In genomic region chr1:153783233-153784190, GRCh38 we compare ENCODE assay signal across 8 cellular contexts. TPM values are rescaled to one million over a fixed set of nuclear protein-coding genes. Genes with fewer than 3 reads are reported as not detected.
DNase-seq lines count a peak whose midpoint lies in the region; ATAC-seq, FAIRE-seq and TF ChIP-seq lines count a peak whose summit lies in the region.

No MANE protein-coding gene starts in this region.

- H3K4me3 ChIP-seq in GM08714 (ENCODE audit: low read length) (peak overlapping the region; percentile 64), pancreas (peak overlapping the region; percentile 18 to 85 (median 56)), tibial artery (peak overlapping the region; percentile 59 to 74)

- H3K36me3 Mint-ChIP-seq in activated naive CD8-positive, alpha-beta T cell = no peaks in the 10 kb centered on the region

- H3K27me3 Mint-ChIP-seq in activated naive CD8-positive, alpha-beta T cell = no peaks in the 10 kb centered on the region

- peak overlapping the region; percentile 91 to 95 (median 94) for H3K27ac ChIP-seq in pancreas
- H3K27ac ChIP-seq in tibial artery = peak overlapping the region; percentile 90 to 97

- H3K27me3 ChIP-seq in pancreas = no peaks in the 10 kb centered on the region
- no peaks in the 10 kb centered on the region for H3K27me3 ChIP-seq in tibial artery

- intact Hi-C loops in Right ventricle myocardium inferior (cut with DNase I) (no loop called here), pancreas (cut with DNase I) (no loop called here), tibial artery (cut with DNase I; ENCODE audit: low total_unique reads) (no loop called here)

- WGBS in pancreas, 2 donors = 0% methylated on average over 57 to 61 of the region's 61 CpGs

- H3K4me3 Mint-ChIP-seq in activated naive CD8-positive, alpha-beta T cell = peak overlapping the region; percentile 94

- peaks cover 12% of the 10 kb centered on the region for H3K4me1 Mint-ChIP-seq in activated naive CD8-positive, alpha-beta T cell (ENCODE audit: low read depth)

- DNase-seq in NCI-H1048 (lab: John Stamatoyannopoulos, UW) (peak; percentile 86), Right ventricle myocardium inferior (ENCODE audit: missing footprints) (peak; percentile 96), pancreas (peak; percentile 86 to 96 (median 91)), tibial artery (peak; percentile 86 to 95)

- ATAC-seq in HG02571 (IDR thresholded peaks at IDR 0.05; ENCODE audit: unreplicated experiment) (peak; percentile 90), SK-N-SH treated with all-trans-retinoic acid at 6 μM for 48 hours (peak; percentile 96), Right ventricle myocardium inferior (peak; percentile 98), pancreas (peak; percentile 91 to 97 (median 95))

- peaks cover 13 to 29% (median 17%) of the 10 kb centered on the region in 3 donors for H3K4me1 ChIP-seq in pancreas
- H3K4me1 ChIP-seq in tibial artery = peaks cover 0 to 38% (median 10%) of the 10 kb centered on the region in 4 donors

- H3K9me3 Mint-ChIP-seq in activated naive CD8-positive, alpha-beta T cell (ENCODE audit: low read depth) = no peaks in the 10 kb centered on the region

- TF ChIP-seq CTCF in pancreas (IDR thresholded peaks at IDR 0.05) (peak in 1 of 4 donors; percentile 11), tibial artery (IDR thresholded peaks at IDR 0.05) (peak; percentile 27 to 28)

- H3K9me3 ChIP-seq in pancreas = no peaks in the 10 kb centered on the region
- H3K9me3 ChIP-seq in tibial artery = no peaks in the 10 kb centered on the region

- no peak for FAIRE-seq in pancreas (lab: Jason Lieb, UNC)

- peak overlapping the region; percentile 93 for H3K27ac Mint-ChIP-seq in activated naive CD8-positive, alpha-beta T cell

- H3K36me3 ChIP-seq in pancreas (no peaks in the 10 kb centered on the region), tibial artery (peaks cover 0 to 14% (median 0%) of the 10 kb centered on the region in 3 donors)

TF ChIP-seq in SK-N-SH treated with all-trans-retinoic acid at 6 μM for 48 hours, 23 proteins besides CTCF, POLR2A, EP300 and RAD21:
- no peak for TF ChIP-seq ZNF70 (CRISPR knock-in tag; IDR thresholded peaks at IDR 0.05)
- no peak for TF ChIP-seq PPARA (CRISPR knock-in tag; IDR thresholded peaks at IDR 0.05; ENCODE audit: borderline replicate concordance)
- TF ChIP-seq BACH2 (CRISPR knock-in tag; IDR thresholded peaks at IDR 0.05; ENCODE audit: borderline replicate concordance) = no peak
- TF ChIP-seq, protein P1, sequence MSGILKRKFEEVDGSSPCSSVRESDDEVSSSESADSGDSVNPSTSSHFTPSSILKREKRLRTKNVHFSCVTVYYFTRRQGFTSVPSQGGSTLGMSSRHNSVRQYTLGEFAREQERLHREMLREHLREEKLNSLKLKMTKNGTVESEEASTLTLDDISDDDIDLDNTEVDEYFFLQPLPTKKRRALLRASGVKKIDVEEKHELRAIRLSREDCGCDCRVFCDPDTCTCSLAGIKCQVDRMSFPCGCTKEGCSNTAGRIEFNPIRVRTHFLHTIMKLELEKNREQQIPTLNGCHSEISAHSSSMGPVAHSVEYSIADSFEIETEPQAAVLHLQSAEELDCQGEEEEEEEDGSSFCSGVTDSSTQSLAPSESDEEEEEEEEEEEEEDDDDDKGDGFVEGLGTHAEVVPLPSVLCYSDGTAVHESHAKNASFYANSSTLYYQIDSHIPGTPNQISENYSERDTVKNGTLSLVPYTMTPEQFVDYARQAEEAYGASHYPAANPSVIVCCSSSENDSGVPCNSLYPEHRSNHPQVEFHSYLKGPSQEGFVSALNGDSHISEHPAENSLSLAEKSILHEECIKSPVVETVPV (CRISPR knock-in tag; IDR thresholded peaks at IDR 0.05) = no peak
- TF ChIP-seq RARB (CRISPR knock-in tag; IDR thresholded peaks at IDR 0.05) = no peak
- no peak for TF ChIP-seq ZC3H10 (CRISPR knock-in tag; IDR thresholded peaks at IDR 0.05)
- TF ChIP-seq, protein P2, sequence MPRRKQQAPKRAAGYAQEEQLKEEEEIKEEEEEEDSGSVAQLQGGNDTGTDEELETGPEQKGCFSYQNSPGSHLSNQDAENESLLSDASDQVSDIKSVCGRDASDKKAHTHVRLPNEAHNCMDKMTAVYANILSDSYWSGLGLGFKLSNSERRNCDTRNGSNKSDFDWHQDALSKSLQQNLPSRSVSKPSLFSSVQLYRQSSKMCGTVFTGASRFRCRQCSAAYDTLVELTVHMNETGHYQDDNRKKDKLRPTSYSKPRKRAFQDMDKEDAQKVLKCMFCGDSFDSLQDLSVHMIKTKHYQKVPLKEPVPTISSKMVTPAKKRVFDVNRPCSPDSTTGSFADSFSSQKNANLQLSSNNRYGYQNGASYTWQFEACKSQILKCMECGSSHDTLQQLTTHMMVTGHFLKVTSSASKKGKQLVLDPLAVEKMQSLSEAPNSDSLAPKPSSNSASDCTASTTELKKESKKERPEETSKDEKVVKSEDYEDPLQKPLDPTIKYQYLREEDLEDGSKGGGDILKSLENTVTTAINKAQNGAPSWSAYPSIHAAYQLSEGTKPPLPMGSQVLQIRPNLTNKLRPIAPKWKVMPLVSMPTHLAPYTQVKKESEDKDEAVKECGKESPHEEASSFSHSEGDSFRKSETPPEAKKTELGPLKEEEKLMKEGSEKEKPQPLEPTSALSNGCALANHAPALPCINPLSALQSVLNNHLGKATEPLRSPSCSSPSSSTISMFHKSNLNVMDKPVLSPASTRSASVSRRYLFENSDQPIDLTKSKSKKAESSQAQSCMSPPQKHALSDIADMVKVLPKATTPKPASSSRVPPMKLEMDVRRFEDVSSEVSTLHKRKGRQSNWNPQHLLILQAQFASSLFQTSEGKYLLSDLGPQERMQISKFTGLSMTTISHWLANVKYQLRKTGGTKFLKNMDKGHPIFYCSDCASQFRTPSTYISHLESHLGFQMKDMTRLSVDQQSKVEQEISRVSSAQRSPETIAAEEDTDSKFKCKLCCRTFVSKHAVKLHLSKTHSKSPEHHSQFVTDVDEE (CRISPR knock-in tag; IDR thresholded peaks at IDR 0.05) = no peak
- no peak for TF ChIP-seq ZFP30 (CRISPR knock-in tag; IDR thresholded peaks at IDR 0.05)
- no peak for TF ChIP-seq ISL1 (CRISPR knock-in tag; IDR thresholded peaks at IDR 0.05)
- TF ChIP-seq ESRRG (CRISPR knock-in tag; IDR thresholded peaks at IDR 0.05) = no peak
- no peak for TF ChIP-seq SNAI2 (CRISPR knock-in tag; IDR thresholded peaks at IDR 0.05)
TF ChIP-seq in SK-N-SH treated with all-trans-retinoic acid at 6 μM for 48 hours: peak in this region for 0.

RNA-seq across cellular contexts. Expression of gene SLC27A3, which starts 8.3 kb away (rescaled TPM):
- total RNA-seq in Right ventricle myocardium inferior (13.5 TPM), pancreas (10 to 100 TPM in 3 of 6 donors, 1 to 10 TPM in 3; 9.0 to 23.6 (median 10.8) TPM)
- polyA plus RNA-seq in pancreas = 10 to 100 TPM; 46.9 to 64.0 TPM

RNA-seq across cellular contexts. Expression of gene INTS3, which starts 55.7 kb away (rescaled TPM):
- 33.0 TPM for total RNA-seq in Right ventricle myocardium inferior
- 10 to 100 TPM; 13.5 to 41.4 (median 18.8) TPM for total RNA-seq in pancreas
- 10 to 100 TPM; 45.1 to 56.2 TPM for polyA plus RNA-seq in pancreas

Comparison
In these comparisons a context has a peak if more than half of its experiments do, and no peak if none do; other contexts are left out.
1. Peak in every context shown above with its lines: DNase-seq, ATAC-seq, H3K4me3 ChIP-seq and H3K27ac ChIP-seq.